10 cellular contexts compared by ENCODE assay signal in genomic region chr10:119268428-119268827, GRCh38.
A peak's percentile ranks its signal among the peaks of the same experiment; 100 is the strongest.
DNase-seq lines count a peak whose midpoint lies in the region; ATAC-seq and TF ChIP-seq lines count a peak whose summit lies in the region.
"Had no signal": no experiment of that assay in that cellular context is flagged by ENCODE, and none has a peak within 500 bp of the region (broad histone marks: within the 10 kb centered on the region; RNA-seq: fewer than 3 reads in every experiment).

No MANE protein-coding gene starts in this region.

- ATAC-seq in activated CD8-positive, alpha-beta memory T cell treated with anti-CD3 and anti-CD28 coated beads, Interleukin-2, amount 10 ng/mL, durations not matched to agents 7 days and 5 days = no peak
- ATAC-seq in activated CD8-positive, alpha-beta T cell treated with anti-CD3 and anti-CD28 coated beads for 36 hours = no peak
- ATAC-seq in left lung (no peak), mucosa of descending colon (no peak), GM18511 (IDR thresholded peaks at IDR 0.05; ENCODE audit: unreplicated experiment) (no peak)
- no peak for ATAC-seq in stimulated activated naive CD8-positive, alpha-beta T cell treated with anti-CD3 and anti-CD28 coated beads, Interleukin-15, amount 100 ng/mL, for 72 hours

- no peak for DNase-seq in activated CD8-positive, alpha-beta memory T cell treated with anti-CD3 and anti-CD28 coated beads, Interleukin-2, amount 10 ng/mL, durations not matched to agents 7 days and 5 days
- DNase-seq in activated CD8-positive, alpha-beta memory T cell treated with anti-CD3 and anti-CD28 coated beads, Interleukin-2, amount 50 U/mL, for 48 hours = no peak
- no peak for DNase-seq in activated CD8-positive, alpha-beta T cell treated with anti-CD3 and anti-CD28 coated beads for 36 hours
- DNase-seq in left lung (no peak), mucosa of descending colon (no peak), mucosa of gallbladder (ENCODE audit: low spot score) (no peak)
- DNase-seq in stimulated activated naive CD8-positive, alpha-beta T cell treated with anti-CD3 and anti-CD28 coated beads, Interleukin-15, amount 100 ng/mL, for 72 hours = no peak
- DNase-seq: ACHN, brain microvascular endothelial cell had no signal

- H3K9me3 Mint-ChIP-seq in activated CD8-positive, alpha-beta memory T cell treated with anti-CD3 and anti-CD28 coated beads, Interleukin-2, amount 10 ng/mL, durations not matched to agents 7 days and 5 days (ENCODE audit: low read depth) = no peaks in the 10 kb centered on the region
- H3K9me3 Mint-ChIP-seq in activated CD8-positive, alpha-beta T cell treated with anti-CD3 and anti-CD28 coated beads for 36 hours = no peaks in the 10 kb centered on the region
- H3K9me3 Mint-ChIP-seq in stimulated activated naive CD8-positive, alpha-beta T cell treated with anti-CD3 and anti-CD28 coated beads, Interleukin-15, amount 100 ng/mL, for 72 hours = no peaks in the 10 kb centered on the region

- intact Hi-C loops in activated CD8-positive, alpha-beta T cell treated with anti-CD3 and anti-CD28 coated beads for 36 hours (cut with micrococcal nuclease) = no loop called here
- intact Hi-C loops in left lung (cut with DNase I) = no loop called here
- intact Hi-C loops in mucosa of descending colon (cut with DNase I, micrococcal nuclease) = loop anchor here in 1 of 2 donors (10.0 kb wide), 1 partner anchor 54 kb away; no protein-coding TSS in a partner anchor

- no peak overlapping the region for H3K4me3 ChIP-seq in left lung
- no peak overlapping the region for H3K4me3 ChIP-seq in mucosa of descending colon

- H3K27me3 Mint-ChIP-seq in activated CD8-positive, alpha-beta memory T cell treated with anti-CD3 and anti-CD28 coated beads, Interleukin-2, amount 10 ng/mL, durations not matched to agents 7 days and 5 days = no peaks in the 10 kb centered on the region
- H3K27me3 Mint-ChIP-seq in activated CD8-positive, alpha-beta T cell treated with anti-CD3 and anti-CD28 coated beads for 36 hours = no peaks in the 10 kb centered on the region
- no peaks in the 10 kb centered on the region for H3K27me3 Mint-ChIP-seq in stimulated activated naive CD8-positive, alpha-beta T cell treated with anti-CD3 and anti-CD28 coated beads, Interleukin-15, amount 100 ng/mL, for 72 hours

- H3K4me1 ChIP-seq in left lung (peaks cover 25 to 70% of the 10 kb centered on the region in 2 donors), mucosa of descending colon (ENCODE audit: low read depth) (peaks cover 28% of the 10 kb centered on the region)

- peak overlapping the region; percentile 25 for H3K4me3 Mint-ChIP-seq in activated CD8-positive, alpha-beta memory T cell treated with anti-CD3 and anti-CD28 coated beads, Interleukin-2, amount 10 ng/mL, durations not matched to agents 7 days and 5 days
- H3K4me3 Mint-ChIP-seq in activated CD8-positive, alpha-beta T cell treated with anti-CD3 and anti-CD28 coated beads for 36 hours = no peak overlapping the region
- peak overlapping the region; percentile 47 to 73 for H3K4me3 Mint-ChIP-seq in stimulated activated naive CD8-positive, alpha-beta T cell treated with anti-CD3 and anti-CD28 coated beads, Interleukin-15, amount 100 ng/mL, for 72 hours

- peak overlapping the region; percentile 95 for H3K27ac Mint-ChIP-seq in activated CD8-positive, alpha-beta memory T cell treated with anti-CD3 and anti-CD28 coated beads, Interleukin-2, amount 10 ng/mL, durations not matched to agents 7 days and 5 days
- peak overlapping the region; percentile 91 for H3K27ac Mint-ChIP-seq in activated CD8-positive, alpha-beta T cell treated with anti-CD3 and anti-CD28 coated beads for 36 hours
- peak overlapping the region; percentile 92 to 98 for H3K27ac Mint-ChIP-seq in stimulated activated naive CD8-positive, alpha-beta T cell treated with anti-CD3 and anti-CD28 coated beads, Interleukin-15, amount 100 ng/mL, for 72 hours

- CTCF ChIA-PET in activated CD8-positive, alpha-beta memory T cell treated with anti-CD3 and anti-CD28 coated beads, Interleukin-2, amount 10 ng/mL, durations not matched to agents 7 days and 5 days (lab: Charles Lee) = interaction anchor here (0.7 to 2.0 kb wide), 9 partner anchors 15 to 221 kb away, joined by 3 to 11 read pairs (median 4); partner anchors contain the start of gene GRK5
- CTCF ChIA-PET in activated CD8-positive, alpha-beta T cell treated with anti-CD3 and anti-CD28 coated beads for 36 hours (lab: Charles Lee) = interaction anchor here (0.9 to 1.6 kb wide), 5 partner anchors 34 to 62 kb away, joined by 3 to 8 read pairs (median 4); no protein-coding TSS in a partner anchor

- H3K4me1 Mint-ChIP-seq in activated CD8-positive, alpha-beta memory T cell treated with anti-CD3 and anti-CD28 coated beads, Interleukin-2, amount 10 ng/mL, durations not matched to agents 7 days and 5 days = peaks cover 52% of the 10 kb centered on the region
- H3K4me1 Mint-ChIP-seq in activated CD8-positive, alpha-beta T cell treated with anti-CD3 and anti-CD28 coated beads for 36 hours (ENCODE audit: low read depth) = peaks cover 45% of the 10 kb centered on the region
- peaks cover 46% of the 10 kb centered on the region for H3K4me1 Mint-ChIP-seq in stimulated activated naive CD8-positive, alpha-beta T cell treated with anti-CD3 and anti-CD28 coated beads, Interleukin-15, amount 100 ng/mL, for 72 hours

- no peaks in the 10 kb centered on the region for H3K9me3 ChIP-seq in left lung
- H3K9me3 ChIP-seq in mucosa of descending colon = no peaks in the 10 kb centered on the region

- peak overlapping the region; percentile 57 to 90 for H3K27ac ChIP-seq in left lung
- H3K27ac ChIP-seq: brain microvascular endothelial cell had no signal

- peaks cover 4% of the 10 kb centered on the region for H3K36me3 Mint-ChIP-seq in activated CD8-positive, alpha-beta memory T cell treated with anti-CD3 and anti-CD28 coated beads, Interleukin-2, amount 10 ng/mL, durations not matched to agents 7 days and 5 days
- peaks cover 7% of the 10 kb centered on the region for H3K36me3 Mint-ChIP-seq in activated CD8-positive, alpha-beta T cell treated with anti-CD3 and anti-CD28 coated beads for 36 hours (ENCODE audit: low read depth)

- TF ChIP-seq CTCF in activated CD8-positive, alpha-beta T cell treated with anti-CD3 and anti-CD28 coated beads for 36 hours (IDR thresholded peaks at IDR 0.05) = no peak
- TF ChIP-seq CTCF in left lung (IDR thresholded peaks at IDR 0.05) = no peak
- no peak for TF ChIP-seq CTCF in mucosa of descending colon (IDR thresholded peaks at IDR 0.05)

- H3K36me3 ChIP-seq in left lung (no peaks in the 10 kb centered on the region), mucosa of descending colon (ENCODE audit: low read depth) (no peaks in the 10 kb centered on the region)

- POLR2A ChIA-PET in activated CD8-positive, alpha-beta T cell treated with anti-CD3 and anti-CD28 coated beads for 36 hours (lab: Charles Lee) = interaction anchor here (0.7 to 2.4 kb wide), 11 partner anchors 9 to 150 kb away, joined by 3 to 16 read pairs (median 3); no protein-coding TSS in a partner anchor

- H3K27me3 ChIP-seq in left lung = no peaks in the 10 kb centered on the region
- H3K27me3 ChIP-seq: brain microvascular endothelial cell had no signal
